In genomic region chr19:41918653-41919244, GRCh38 we compare ENCODE assay signal across 2 cellular contexts.
TF ChIP-seq lines count a peak whose summit lies in the region.

No MANE protein-coding gene starts in this region.

TF ChIP-seq in HEK293, 187 proteins besides CTCF, POLR2A, EP300 and RAD21 (continues in another document):
- TF ChIP-seq ZSCAN18 (tag by site-specific recombination; IDR thresholded peaks at IDR 0.05) (peak; percentile 47; the same call in 1 of the 2 replicates), ZNF488 (tag by site-specific recombination; IDR thresholded peaks at IDR 0.05) (0 out of 2 replicates have a peak, but pooled peaks have one; percentile 8), ZNF248 (tag by site-specific recombination; IDR thresholded peaks at IDR 0.05) (0 out of 2 replicates have a peak, but pooled peaks have one; percentile 11), RBAK (tag by site-specific recombination; IDR thresholded peaks at IDR 0.05) (0 out of 2 replicates have a peak, but pooled peaks have one; percentile 39), ZNF239 (tag by site-specific recombination; IDR thresholded peaks at IDR 0.05) (0 out of 2 replicates have a peak, but pooled peaks have one; percentile 45), ZNF776 (tag by site-specific recombination; IDR thresholded peaks at IDR 0.05; ENCODE audit: borderline replicate concordance) (0 out of 2 replicates have a peak, but pooled peaks have one; percentile 25), PRDM1 (tag by site-specific recombination; IDR thresholded peaks at IDR 0.05) (no peak), ZNF341 (tag by site-specific recombination; IDR thresholded peaks at IDR 0.05; ENCODE audit: low read depth) (no peak), ZNF747 (tag by site-specific recombination; IDR thresholded peaks at IDR 0.05) (0 out of 2 replicates have a peak, but pooled peaks have one; percentile 78), ZBTB11 (tag by site-specific recombination; conservative IDR thresholded peaks at IDR 0.05; ENCODE audit: low read depth) (no peak), ZNF114 (tag by site-specific recombination; IDR thresholded peaks at IDR 0.05) (peak; percentile 82), ZNF112 (tag by site-specific recombination; IDR thresholded peaks at IDR 0.05) (0 out of 2 replicates have a peak, but pooled peaks have one; percentile 4), ZNF791 (tag by site-specific recombination; IDR thresholded peaks at IDR 0.05) (peak; percentile 17; the same call in 1 of the 2 replicates), BCL6B (tag by site-specific recombination; IDR thresholded peaks at IDR 0.05) (peak; percentile 52; the same call in 1 of the 2 replicates), ZNF157 (tag by site-specific recombination; IDR thresholded peaks at IDR 0.05) (peak; percentile 46; the same call in 1 of the 2 replicates), ZNF398 (tag by site-specific recombination; IDR thresholded peaks at IDR 0.05) (peak; percentile 4; the same call in 1 of the 2 replicates), ZNF311 (tag by site-specific recombination; IDR thresholded peaks at IDR 0.05; ENCODE audit: borderline replicate concordance) (peak; percentile 83; the same call in 1 of the 2 replicates), ZNF521 (tag by site-specific recombination; IDR thresholded peaks at IDR 0.05) (0 out of 2 replicates have a peak, but pooled peaks have one; percentile 15), GLIS1 (tag by site-specific recombination; IDR thresholded peaks at IDR 0.05) (no peak), ZNF544 (tag by site-specific recombination; IDR thresholded peaks at IDR 0.05) (peak; percentile 61; the same call in 1 of the 2 replicates)

TF ChIP-seq in K562, 482 proteins besides CTCF, POLR2A, EP300 and RAD21:
- TF ChIP-seq FOXP4 (CRISPR knock-in tag; IDR thresholded peaks at IDR 0.05; ENCODE audit: borderline replicate concordance) = no peak
- peak; percentile 18; the same call in 1 of the 2 replicates for TF ChIP-seq MAX (CRISPR knock-in tag; IDR thresholded peaks at IDR 0.05)
- TF ChIP-seq ZNF740 (CRISPR knock-in tag; IDR thresholded peaks at IDR 0.05) = 0 out of 2 replicates have a peak, but pooled peaks have one; percentile 22
- TF ChIP-seq ZNF740 (tag; IDR thresholded peaks at IDR 0.05) = no peak
- TF ChIP-seq ARHGAP35 (IDR thresholded peaks at IDR 0.05; ENCODE audit: partially characterized antibody) = peak; percentile 20
- TF ChIP-seq NR1H2 (CRISPR knock-in tag; IDR thresholded peaks at IDR 0.05) = no peak
- no peak for TF ChIP-seq ZBTB5 (IDR thresholded peaks at IDR 0.05)
